In the genomic region with DNA sequence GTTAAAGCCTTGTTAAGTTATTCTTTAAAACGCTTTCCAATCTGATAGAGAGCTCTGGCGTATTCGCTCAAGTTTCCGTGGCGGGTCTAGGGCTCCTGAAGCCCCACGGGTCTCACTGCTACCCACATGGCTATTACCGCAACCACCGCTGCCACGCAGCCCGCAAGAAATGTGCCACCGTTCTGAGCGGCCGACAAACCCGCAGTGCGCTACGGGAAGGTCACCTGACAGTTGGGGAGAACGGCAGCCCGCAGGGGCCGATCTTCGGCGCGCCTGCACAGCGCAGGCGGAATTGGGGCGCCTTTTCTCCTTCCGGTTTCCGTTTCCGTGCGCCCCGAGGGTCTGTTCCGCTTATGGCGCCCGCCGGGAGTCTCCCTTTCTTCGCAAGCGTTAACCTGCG, we compare ENCODE assay signal across 11 cellular contexts.
DNase-seq lines count a peak whose midpoint lies in the region; ATAC-seq and TF ChIP-seq lines count a peak whose summit lies in the region.
"Had no signal": no experiment of that assay in that cellular context is flagged by ENCODE, and none has a peak within 500 bp of the region (broad histone marks: within the 10 kb centered on the region; RNA-seq: fewer than 3 reads in every experiment).

No MANE protein-coding gene starts in this region.

- no peaks in the 10 kb centered on the region for H3K36me3 ChIP-seq in heart right ventricle

- peak overlapping the region; percentile 67 for H3K27ac Mint-ChIP-seq in activated naive CD8-positive, alpha-beta T cell treated with anti-CD3 and anti-CD28 coated beads for 36 hours

- DNase-seq in HPDE6-E6E7 (ENCODE audit: extremely low spot score) (peak; percentile 15), heart right ventricle (peak; percentile 15 to 28), HK-2 (ENCODE audit: unreplicated experiment) (no peak), NCI-H774 (lab: John Stamatoyannopoulos, UW) (no peak), NCI-H1092 (lab: John Stamatoyannopoulos, UW) (no peak)
- peak; percentile 36 for DNase-seq in activated naive CD8-positive, alpha-beta T cell treated with anti-CD3 and anti-CD28 coated beads for 36 hours
- peak; percentile 24 for DNase-seq in stimulated activated CD8-positive, alpha-beta memory T cell treated with anti-CD3 and anti-CD28 coated beads, Interleukin-4, amount 100 ng/mL, for 48 hours
- DNase-seq: cerebellar nuclear complex; NCI-H1105 treated with DMSO at 0.1 percent for 48 hours; stimulated activated CD4-positive, alpha-beta T cell treated with anti-CD3 and anti-CD28 coated beads, Interleukin-4, amount 100 ng/mL, for 1 hour had no signal

- H3K36me3 Mint-ChIP-seq in activated naive CD8-positive, alpha-beta T cell treated with anti-CD3 and anti-CD28 coated beads for 36 hours, result peaks cover 9% of the 10 kb centered on the region

- WGBS in heart right ventricle, 2 donors, result 24 to 47% methylated on average over 37 of the region's 37 CpGs

- peaks cover 2% of the 10 kb centered on the region for H3K4me1 Mint-ChIP-seq in activated naive CD8-positive, alpha-beta T cell treated with anti-CD3 and anti-CD28 coated beads for 36 hours

- peak overlapping the region in 8 of 10 donors; percentile 13 to 54 (median 38) for H3K4me3 ChIP-seq in heart right ventricle

- no peaks in the 10 kb centered on the region for H3K4me1 ChIP-seq in heart right ventricle

- no peak overlapping the region for H3K27ac ChIP-seq in heart right ventricle

- H3K27me3 ChIP-seq in heart right ventricle, result no peaks in the 10 kb centered on the region

- ATAC-seq in heart right ventricle (peak in 4 of 8 donors; percentile 76 to 87 (median 83)), HG03378 (IDR thresholded peaks at IDR 0.05; ENCODE audit: unreplicated experiment) (no peak)

- intact Hi-C loops in heart right ventricle (cut with DNase I), result loop anchor here in 1 of 10 donors (10.0 kb wide), 1 partner anchor 57 kb away; no protein-coding TSS in a partner anchor

- peaks cover 13% of the 10 kb centered on the region for H3K9me3 Mint-ChIP-seq in activated naive CD8-positive, alpha-beta T cell treated with anti-CD3 and anti-CD28 coated beads for 36 hours

- TF ChIP-seq CTCF in heart right ventricle (IDR thresholded peaks at IDR 0.05), result no peak

- H3K27me3 Mint-ChIP-seq in activated naive CD8-positive, alpha-beta T cell treated with anti-CD3 and anti-CD28 coated beads for 36 hours, result no peaks in the 10 kb centered on the region

- peaks cover 0 to 44% (median 4%) of the 10 kb centered on the region in 11 donors for H3K9me3 ChIP-seq in heart right ventricle

- peak overlapping the region; percentile 71 for H3K4me3 Mint-ChIP-seq in activated naive CD8-positive, alpha-beta T cell treated with anti-CD3 and anti-CD28 coated beads for 36 hours

Comparison
In these comparisons a context has a peak if more than half of its experiments do, and no peak if none do; other contexts are left out.
1. DNase-seq: peak in HPDE6-E6E7 (single experiment), activated naive CD8-positive, alpha-beta T cell treated with anti-CD3 and anti-CD28 coated beads for 36 hours (single experiment), heart right ventricle (2 of 2) and stimulated activated CD8-positive, alpha-beta memory T cell treated with anti-CD3 and anti-CD28 coated beads, Interleukin-4, amount 100 ng/mL, for 48 hours (single experiment); none in HK-2 (single experiment), NCI-H774 (single experiment) and NCI-H1092 (single experiment).